8 cellular contexts compared by ENCODE assay signal in genomic region chr9:129109952-129110739, GRCh38. TPM values are rescaled to one million over a fixed set of nuclear protein-coding genes. Genes with fewer than 3 reads are reported as not detected.
DNase-seq lines count a peak whose midpoint lies in the region; ATAC-seq, FAIRE-seq and TF ChIP-seq lines count a peak whose summit lies in the region.

No MANE protein-coding gene starts in this region.

- H3K27ac Mint-ChIP-seq in CD8-positive, alpha-beta T cell: no peak overlapping the region
- H3K27ac Mint-ChIP-seq in dendritic cell treated with granulocyte-macrophage colony-stimulating factor and Interleukin-4, amounts not matched to agents 40 ng/mL and 50 ng/mL, for 4 days: peak overlapping the region; percentile 97
- H3K27ac Mint-ChIP-seq in type B pancreatic cell: no peak overlapping the region

- peaks cover 21% of the 10 kb centered on the region for H3K4me1 ChIP-seq in CD8-positive, alpha-beta T cell (ENCODE audit: insufficient read depth, low read length)
- H3K4me1 ChIP-seq in OCI-LY3 (ENCODE audit: low read length): peaks cover 20% of the 10 kb centered on the region

- H3K27me3 Mint-ChIP-seq in CD8-positive, alpha-beta T cell (ENCODE audit: low read depth): no peaks in the 10 kb centered on the region
- peaks cover 5% of the 10 kb centered on the region for H3K27me3 Mint-ChIP-seq in dendritic cell treated with granulocyte-macrophage colony-stimulating factor and Interleukin-4, amounts not matched to agents 40 ng/mL and 50 ng/mL, for 4 days
- H3K27me3 Mint-ChIP-seq in type B pancreatic cell: peaks cover 4% of the 10 kb centered on the region

- intact Hi-C loops in CD8-positive, alpha-beta T cell (cut with DNase I, micrococcal nuclease): loop anchor here (1.0 to 5.0 kb wide), 11 partner anchors 29 to 1393 kb away; partner anchors contain the start of genes SH3GLB2 (in 2 of the 2), ASB6 (in 1 of the 2), DOLPP1 (in 1 of the 2) and KYAT1 (in 1 of the 2)
- intact Hi-C loops in dendritic cell treated with granulocyte-macrophage colony-stimulating factor and Interleukin-4, amounts not matched to agents 40 ng/mL and 50 ng/mL, for 4 days (cut with micrococcal nuclease): no loop called here

- H3K9me3 Mint-ChIP-seq in CD8-positive, alpha-beta T cell: no peaks in the 10 kb centered on the region
- no peaks in the 10 kb centered on the region for H3K9me3 Mint-ChIP-seq in dendritic cell treated with granulocyte-macrophage colony-stimulating factor and Interleukin-4, amounts not matched to agents 40 ng/mL and 50 ng/mL, for 4 days
- no peaks in the 10 kb centered on the region for H3K9me3 Mint-ChIP-seq in type B pancreatic cell

- no peaks in the 10 kb centered on the region for H3K27me3 ChIP-seq in CD8-positive, alpha-beta T cell (ENCODE audit: insufficient read depth, low read length)
- peaks cover 6% of the 10 kb centered on the region for H3K27me3 ChIP-seq in OCI-LY3 (ENCODE audit: low read depth, low read length)

- CTCF ChIA-PET in CD8-positive, alpha-beta T cell (lab: Charles Lee): interaction anchor here (1.3 to 6.1 kb wide), 2 partner anchors 21 to 77 kb away, joined by 3 to 31 read pairs; no protein-coding TSS in a partner anchor

- peak overlapping the region; percentile 48 for H3K27ac ChIP-seq in CD8-positive, alpha-beta T cell (ENCODE audit: low read depth, low read length)
- no peak overlapping the region for H3K27ac ChIP-seq in OCI-LY3 (ENCODE audit: low read length)

- H3K9me3 ChIP-seq in CD8-positive, alpha-beta T cell (ENCODE audit: low read length): no peaks in the 10 kb centered on the region
- H3K9me3 ChIP-seq in OCI-LY3 (ENCODE audit: insufficient read depth, low read length): no peaks in the 10 kb centered on the region

- H3K79me2 ChIP-seq in OCI-LY3 (ENCODE audit: low read length): peaks cover 36% of the 10 kb centered on the region

- ATAC-seq in CD8-positive, alpha-beta T cell: no peak
- ATAC-seq in GM21717 (IDR thresholded peaks at IDR 0.05; ENCODE audit: unreplicated experiment): peak; percentile 15
- ATAC-seq in GM21723 (IDR thresholded peaks at IDR 0.05; ENCODE audit: unreplicated experiment): no peak

- peaks cover 36% of the 10 kb centered on the region for H3K4me1 Mint-ChIP-seq in CD8-positive, alpha-beta T cell (ENCODE audit: low read depth)
- H3K4me1 Mint-ChIP-seq in dendritic cell treated with granulocyte-macrophage colony-stimulating factor and Interleukin-4, amounts not matched to agents 40 ng/mL and 50 ng/mL, for 4 days (ENCODE audit: low read depth): peaks cover 53% of the 10 kb centered on the region
- peaks cover 19% of the 10 kb centered on the region for H3K4me1 Mint-ChIP-seq in type B pancreatic cell (ENCODE audit: unreplicated experiment)

- no peak for TF ChIP-seq CTCF in CD8-positive, alpha-beta T cell (IDR thresholded peaks at IDR 0.05)
- TF ChIP-seq CTCF in OCI-LY3 (IDR thresholded peaks at IDR 0.05; ENCODE audit: low read depth, low read length) (no peak), type B pancreatic cell (conservative IDR thresholded peaks at IDR 0.05) (no peak), D721Med (IDR thresholded peaks at IDR 0.05; ENCODE audit: insufficient read depth, missing control alignments) (no peak)

- peak overlapping the region; percentile 100; the same call in 1 of the 2 replicates for H3K4me2 ChIP-seq in OCI-LY3 (ENCODE audit: low read length)

- H3K9ac ChIP-seq in OCI-LY3 (ENCODE audit: low read length): no peak overlapping the region

- peak in 1 of 7 experiments; percentile 27 for DNase-seq in CD8-positive, alpha-beta T cell
- peak; percentile 14 to 29 for DNase-seq in lung microvascular endothelial cell (ENCODE audit: low read depth in 2 of 2)
- no peak for DNase-seq in type B pancreatic cell (ENCODE audit: extremely low spot score, unreplicated experiment)
- no peak for DNase-seq in D721Med (ENCODE audit: insufficient read length, low spot score)

- peak overlapping the region; percentile 85 for H3K4me3 ChIP-seq in CD8-positive, alpha-beta T cell (ENCODE audit: low read depth, low read length)
- H3K4me3 ChIP-seq in OCI-LY3 (ENCODE audit: low read length): peak overlapping the region; percentile 92

- H3K36me3 Mint-ChIP-seq in CD8-positive, alpha-beta T cell: peaks cover 10% of the 10 kb centered on the region
- peaks cover 42% of the 10 kb centered on the region for H3K36me3 Mint-ChIP-seq in dendritic cell treated with granulocyte-macrophage colony-stimulating factor and Interleukin-4, amounts not matched to agents 40 ng/mL and 50 ng/mL, for 4 days (ENCODE audit: low read depth)
- H3K36me3 Mint-ChIP-seq in type B pancreatic cell: no peaks in the 10 kb centered on the region

- H3K4me3 Mint-ChIP-seq in CD8-positive, alpha-beta T cell: peak overlapping the region; percentile 93
- peak overlapping the region; percentile 92 for H3K4me3 Mint-ChIP-seq in dendritic cell treated with granulocyte-macrophage colony-stimulating factor and Interleukin-4, amounts not matched to agents 40 ng/mL and 50 ng/mL, for 4 days
- H3K4me3 Mint-ChIP-seq in type B pancreatic cell: peak overlapping the region; percentile 95

- H2AFZ ChIP-seq in OCI-LY3 (ENCODE audit: low read depth, low read length): no peak overlapping the region

- POLR2A ChIA-PET in CD8-positive, alpha-beta T cell (lab: Charles Lee): interaction anchor here (1.8 kb wide), 1 partner anchor 29 kb away, joined by 5 read pairs; no protein-coding TSS in a partner anchor

- FAIRE-seq in D721Med (lab: Jason Lieb, UNC): no peak

- H3K36me3 ChIP-seq in CD8-positive, alpha-beta T cell (ENCODE audit: insufficient read depth, low read length): no peaks in the 10 kb centered on the region
- H3K36me3 ChIP-seq in OCI-LY3 (replicated peaks; ENCODE audit: low read depth, low read length): no peaks in the 10 kb centered on the region

- peaks cover 14% of the 10 kb centered on the region; the same call in 1 of the 2 replicates for H4K20me1 ChIP-seq in OCI-LY3 (ENCODE audit: insufficient read depth, low read length)

RNA-seq across cellular contexts. Expression of gene CRAT, which starts 0.4 kb away (rescaled TPM):
- 1 to 10 TPM; 5.6 to 6.3 TPM for total RNA-seq in CD8-positive, alpha-beta T cell
- total RNA-seq in lung microvascular endothelial cell (24.2 and 25.6 TPM in 2 replicates), type B pancreatic cell (ENCODE audit: low replicate concordance) (14.5 and 28.4 TPM in 2 replicates)

RNA-seq across cellular contexts. Expression of gene PTPA, which starts 1.1 kb away (rescaled TPM):
- 10 to 100 TPM; 24.7 to 26.8 TPM for total RNA-seq in CD8-positive, alpha-beta T cell
- 86.1 and 94.8 TPM in 2 replicates for total RNA-seq in lung microvascular endothelial cell
- 102 and 115 TPM in 2 replicates for total RNA-seq in type B pancreatic cell (ENCODE audit: low replicate concordance)

RNA-seq across cellular contexts. Expression of gene DOLPP1, which starts 29.2 kb away (rescaled TPM):
- 1 to 10 TPM; 4.6 to 5.1 TPM for total RNA-seq in CD8-positive, alpha-beta T cell
- total RNA-seq in lung microvascular endothelial cell (7.2 and 8.3 TPM in 2 replicates), type B pancreatic cell (ENCODE audit: low replicate concordance) (20.2 and 21.1 TPM in 2 replicates)

Comparison
In these comparisons a context has a peak if more than half of its experiments do, and no peak if none do; other contexts are left out.
1. DNase-seq: peak in lung microvascular endothelial cell (2 of 2); none in type B pancreatic cell (single experiment) and D721Med (single experiment).
2. Peak in every context shown above with its lines, with median percentiles within 50 percentile points of each other: H3K4me3 Mint-ChIP-seq.